In the genomic region with DNA sequence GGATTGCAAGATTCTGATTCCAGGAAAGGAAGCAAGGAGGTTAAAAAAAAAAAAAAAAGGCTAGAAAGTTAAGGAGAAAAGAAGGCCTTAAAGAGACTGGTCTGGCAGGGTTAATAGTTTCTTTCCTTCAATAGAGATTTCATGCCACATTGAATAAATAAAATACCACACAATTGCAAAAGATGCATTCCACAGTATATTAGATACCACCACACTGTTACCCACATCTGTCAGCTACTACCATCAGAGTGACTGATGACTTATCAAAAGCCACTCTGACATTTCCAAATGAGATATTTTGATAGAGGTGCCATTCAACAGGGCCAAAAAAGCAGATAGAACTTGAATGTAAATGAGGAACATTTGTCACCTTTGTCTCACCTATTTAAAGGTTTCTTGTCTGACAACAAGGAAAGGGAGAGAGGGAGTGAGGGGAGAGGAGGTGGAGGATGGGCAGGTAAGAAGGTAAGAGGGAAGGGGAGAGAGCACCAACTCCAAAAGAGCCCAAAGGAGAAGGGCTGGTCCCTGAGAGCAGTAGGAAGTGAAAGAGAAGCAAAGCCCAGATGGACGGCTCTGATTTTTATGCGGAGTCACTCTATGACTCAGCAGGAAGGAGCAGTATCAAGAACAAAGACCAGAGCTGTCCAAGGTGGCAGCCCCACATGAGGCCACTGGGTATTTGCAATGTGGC, we compare ENCODE assay signal across 1 cellular context.
TF ChIP-seq lines count a peak whose summit lies in the region.

No MANE protein-coding gene starts in this region.

TF ChIP-seq in K562, 482 proteins besides CTCF, POLR2A, EP300 and RAD21 (continues in another document):
- TF ChIP-seq NCOR1 (IDR thresholded peaks at IDR 0.05), result peak; percentile 45; the same call in 1 of the 2 replicates
- TF ChIP-seq KAT8 (IDR thresholded peaks at IDR 0.05; ENCODE audit: low read depth), result no peak
- TF ChIP-seq YY1 (IDR thresholded peaks at IDR 0.05; ENCODE audit: borderline replicate concordance in 1 of 3, control insufficient read depth in 1 of 3, extremely low read depth in 1 of 3, insufficient read depth in 3 of 3, insufficient read length in 1 of 3, insufficient replicate concordance in 2 of 3, low read depth in 1 of 3, low read length in 2 of 3), result no peak
- TF ChIP-seq TGIF2 (CRISPR knock-in tag; IDR thresholded peaks at IDR 0.05), result no peak
- TF ChIP-seq, protein P1, sequence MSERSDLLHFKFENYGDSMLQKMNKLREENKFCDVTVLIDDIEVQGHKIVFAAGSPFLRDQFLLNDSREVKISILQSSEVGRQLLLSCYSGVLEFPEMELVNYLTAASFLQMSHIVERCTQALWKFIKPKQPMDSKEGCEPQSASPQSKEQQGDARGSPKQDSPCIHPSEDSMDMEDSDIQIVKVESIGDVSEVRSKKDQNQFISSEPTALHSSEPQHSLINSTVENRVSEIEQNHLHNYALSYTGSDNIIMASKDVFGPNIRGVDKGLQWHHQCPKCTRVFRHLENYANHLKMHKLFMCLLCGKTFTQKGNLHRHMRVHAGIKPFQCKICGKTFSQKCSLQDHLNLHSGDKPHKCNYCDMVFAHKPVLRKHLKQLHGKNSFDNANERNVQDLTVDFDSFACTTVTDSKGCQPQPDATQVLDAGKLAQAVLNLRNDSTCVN (CRISPR knock-in tag; IDR thresholded peaks at IDR 0.05), result peak; percentile 70; the same call in 1 of the 2 replicates
- TF ChIP-seq, protein P2, sequence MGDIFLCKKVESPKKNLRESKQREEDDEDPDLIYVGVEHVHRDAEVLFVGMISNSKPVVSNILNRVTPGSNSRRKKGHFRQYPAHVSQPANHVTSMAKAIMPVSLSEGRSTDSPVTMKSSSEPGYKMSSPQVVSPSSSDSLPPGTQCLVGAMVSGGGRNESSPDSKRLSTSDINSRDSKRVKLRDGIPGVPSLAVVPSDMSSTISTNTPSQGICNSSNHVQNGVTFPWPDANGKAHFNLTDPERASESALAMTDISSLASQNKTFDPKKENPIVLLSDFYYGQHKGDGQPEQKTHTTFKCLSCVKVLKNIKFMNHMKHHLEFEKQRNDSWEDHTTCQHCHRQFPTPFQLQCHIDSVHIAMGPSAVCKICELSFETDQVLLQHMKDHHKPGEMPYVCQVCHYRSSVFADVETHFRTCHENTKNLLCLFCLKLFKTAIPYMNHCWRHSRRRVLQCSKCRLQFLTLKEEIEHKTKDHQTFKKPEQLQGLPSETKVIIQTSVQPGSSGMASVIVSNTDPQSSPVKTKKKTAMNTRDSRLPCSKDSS (IDR thresholded peaks at IDR 0.05; ENCODE audit: low read depth, partially characterized antibody), result no peak
- no peak for TF ChIP-seq CBX1 (IDR thresholded peaks at IDR 0.05; ENCODE audit: low read depth)
- TF ChIP-seq MEIS2 (IDR thresholded peaks at IDR 0.05; ENCODE audit: partially characterized antibody), result peak; percentile 58
- TF ChIP-seq STAT5B (CRISPR knock-in tag; IDR thresholded peaks at IDR 0.05), result no peak
- TF ChIP-seq, protein P3, sequence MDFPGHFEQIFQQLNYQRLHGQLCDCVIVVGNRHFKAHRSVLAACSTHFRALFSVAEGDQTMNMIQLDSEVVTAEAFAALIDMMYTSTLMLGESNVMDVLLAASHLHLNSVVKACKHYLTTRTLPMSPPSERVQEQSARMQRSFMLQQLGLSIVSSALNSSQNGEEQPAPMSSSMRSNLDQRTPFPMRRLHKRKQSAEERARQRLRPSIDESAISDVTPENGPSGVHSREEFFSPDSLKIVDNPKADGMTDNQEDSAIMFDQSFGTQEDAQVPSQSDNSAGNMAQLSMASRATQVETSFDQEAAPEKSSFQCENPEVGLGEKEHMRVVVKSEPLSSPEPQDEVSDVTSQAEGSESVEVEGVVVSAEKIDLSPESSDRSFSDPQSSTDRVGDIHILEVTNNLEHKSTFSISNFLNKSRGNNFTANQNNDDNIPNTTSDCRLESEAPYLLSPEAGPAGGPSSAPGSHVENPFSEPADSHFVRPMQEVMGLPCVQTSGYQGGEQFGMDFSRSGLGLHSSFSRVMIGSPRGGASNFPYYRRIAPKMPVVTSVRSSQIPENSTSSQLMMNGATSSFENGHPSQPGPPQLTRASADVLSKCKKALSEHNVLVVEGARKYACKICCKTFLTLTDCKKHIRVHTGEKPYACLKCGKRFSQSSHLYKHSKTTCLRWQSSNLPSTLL (IDR thresholded peaks at IDR 0.05), result no peak
- TF ChIP-seq, protein P4, sequence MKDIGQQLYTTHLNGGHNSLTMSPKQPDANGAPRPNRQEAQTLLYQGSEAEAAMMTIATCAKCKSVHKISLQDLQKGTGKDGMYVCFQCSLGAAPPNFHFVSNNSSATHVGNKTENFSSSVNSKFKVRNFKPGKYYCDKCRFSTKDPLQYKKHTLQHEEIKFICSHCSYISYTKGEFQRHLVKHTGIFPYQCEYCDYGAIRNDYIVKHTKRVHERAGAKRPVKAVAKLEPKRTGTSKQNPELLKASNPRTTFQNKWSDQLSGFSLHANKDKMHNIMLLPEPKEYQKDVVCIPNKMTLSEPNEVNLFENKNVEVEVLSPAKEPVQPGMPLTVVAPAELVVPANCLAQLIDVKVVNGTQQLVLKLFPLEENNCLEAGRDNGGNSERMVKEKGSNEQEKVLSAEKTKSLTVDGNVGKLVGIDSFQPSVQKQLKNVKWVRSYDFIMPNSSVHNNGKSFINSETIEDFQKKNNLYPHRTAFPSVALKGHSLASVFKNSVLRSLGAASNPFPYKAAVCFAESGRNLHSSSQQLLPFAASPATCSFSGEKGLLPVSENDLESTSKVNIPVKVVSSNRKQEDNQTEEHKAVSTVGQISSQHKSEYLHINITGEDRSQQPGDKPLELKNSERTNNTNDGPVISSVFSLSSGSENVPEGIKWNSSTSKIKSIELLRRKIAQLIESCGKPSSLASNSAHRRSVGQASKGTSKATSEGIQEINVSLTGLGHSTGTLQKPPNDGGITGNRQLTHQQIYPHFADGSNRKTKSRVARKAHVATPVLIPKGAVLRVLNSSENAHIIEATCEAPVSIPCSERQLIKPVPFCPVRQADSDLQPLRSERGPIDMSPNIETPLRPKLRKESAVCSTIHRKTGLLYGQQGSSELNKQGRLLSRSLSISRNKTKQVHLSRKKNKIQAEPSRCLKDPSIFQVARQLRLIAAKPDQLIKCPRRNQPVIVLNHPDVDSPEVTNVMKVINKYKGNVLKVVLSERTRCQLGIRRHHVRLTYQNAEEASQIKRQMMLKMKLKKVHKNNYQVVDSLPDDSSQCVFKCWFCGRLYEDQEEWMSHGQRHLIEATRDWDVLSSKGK (CRISPR knock-in tag; IDR thresholded peaks at IDR 0.05), result no peak
- TF ChIP-seq HMGN3 (IDR thresholded peaks at IDR 0.05; ENCODE audit: borderline replicate concordance, extremely low read depth, insufficient read length, low read depth, low read length), result no peak
- TF ChIP-seq, protein P5, sequence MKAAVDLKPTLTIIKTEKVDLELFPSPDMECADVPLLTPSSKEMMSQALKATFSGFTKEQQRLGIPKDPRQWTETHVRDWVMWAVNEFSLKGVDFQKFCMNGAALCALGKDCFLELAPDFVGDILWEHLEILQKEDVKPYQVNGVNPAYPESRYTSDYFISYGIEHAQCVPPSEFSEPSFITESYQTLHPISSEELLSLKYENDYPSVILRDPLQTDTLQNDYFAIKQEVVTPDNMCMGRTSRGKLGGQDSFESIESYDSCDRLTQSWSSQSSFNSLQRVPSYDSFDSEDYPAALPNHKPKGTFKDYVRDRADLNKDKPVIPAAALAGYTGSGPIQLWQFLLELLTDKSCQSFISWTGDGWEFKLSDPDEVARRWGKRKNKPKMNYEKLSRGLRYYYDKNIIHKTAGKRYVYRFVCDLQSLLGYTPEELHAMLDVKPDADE (conservative IDR thresholded peaks at IDR 0.05; ENCODE audit: control insufficient read depth, low read depth, low read length), result peak; percentile 81; the same call in 1 of the 2 replicates
- TF ChIP-seq FOXK1 (CRISPR knock-in tag; IDR thresholded peaks at IDR 0.05; ENCODE audit: borderline replicate concordance), result 0 out of 2 replicates have a peak, but pooled peaks have one; percentile 69
- no peak for TF ChIP-seq SIRT6 (IDR thresholded peaks at IDR 0.05; ENCODE audit: low read depth, low read length)
- TF ChIP-seq, protein P6, sequence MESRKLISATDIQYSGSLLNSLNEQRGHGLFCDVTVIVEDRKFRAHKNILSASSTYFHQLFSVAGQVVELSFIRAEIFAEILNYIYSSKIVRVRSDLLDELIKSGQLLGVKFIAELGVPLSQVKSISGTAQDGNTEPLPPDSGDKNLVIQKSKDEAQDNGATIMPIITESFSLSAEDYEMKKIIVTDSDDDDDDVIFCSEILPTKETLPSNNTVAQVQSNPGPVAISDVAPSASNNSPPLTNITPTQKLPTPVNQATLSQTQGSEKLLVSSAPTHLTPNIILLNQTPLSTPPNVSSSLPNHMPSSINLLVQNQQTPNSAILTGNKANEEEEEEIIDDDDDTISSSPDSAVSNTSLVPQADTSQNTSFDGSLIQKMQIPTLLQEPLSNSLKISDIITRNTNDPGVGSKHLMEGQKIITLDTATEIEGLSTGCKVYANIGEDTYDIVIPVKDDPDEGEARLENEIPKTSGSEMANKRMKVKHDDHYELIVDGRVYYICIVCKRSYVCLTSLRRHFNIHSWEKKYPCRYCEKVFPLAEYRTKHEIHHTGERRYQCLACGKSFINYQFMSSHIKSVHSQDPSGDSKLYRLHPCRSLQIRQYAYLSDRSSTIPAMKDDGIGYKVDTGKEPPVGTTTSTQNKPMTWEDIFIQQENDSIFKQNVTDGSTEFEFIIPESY (CRISPR knock-in tag; IDR thresholded peaks at IDR 0.05), result peak; percentile 74
- TF ChIP-seq ZKSCAN3 (CRISPR knock-in tag; IDR thresholded peaks at IDR 0.05), result no peak
- TF ChIP-seq MAFF (IDR thresholded peaks at IDR 0.05; ENCODE audit: low read length), result peak; percentile 99
- TF ChIP-seq, protein P7, sequence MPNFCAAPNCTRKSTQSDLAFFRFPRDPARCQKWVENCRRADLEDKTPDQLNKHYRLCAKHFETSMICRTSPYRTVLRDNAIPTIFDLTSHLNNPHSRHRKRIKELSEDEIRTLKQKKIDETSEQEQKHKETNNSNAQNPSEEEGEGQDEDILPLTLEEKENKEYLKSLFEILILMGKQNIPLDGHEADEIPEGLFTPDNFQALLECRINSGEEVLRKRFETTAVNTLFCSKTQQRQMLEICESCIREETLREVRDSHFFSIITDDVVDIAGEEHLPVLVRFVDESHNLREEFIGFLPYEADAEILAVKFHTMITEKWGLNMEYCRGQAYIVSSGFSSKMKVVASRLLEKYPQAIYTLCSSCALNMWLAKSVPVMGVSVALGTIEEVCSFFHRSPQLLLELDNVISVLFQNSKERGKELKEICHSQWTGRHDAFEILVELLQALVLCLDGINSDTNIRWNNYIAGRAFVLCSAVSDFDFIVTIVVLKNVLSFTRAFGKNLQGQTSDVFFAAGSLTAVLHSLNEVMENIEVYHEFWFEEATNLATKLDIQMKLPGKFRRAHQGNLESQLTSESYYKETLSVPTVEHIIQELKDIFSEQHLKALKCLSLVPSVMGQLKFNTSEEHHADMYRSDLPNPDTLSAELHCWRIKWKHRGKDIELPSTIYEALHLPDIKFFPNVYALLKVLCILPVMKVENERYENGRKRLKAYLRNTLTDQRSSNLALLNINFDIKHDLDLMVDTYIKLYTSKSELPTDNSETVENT (CRISPR knock-in tag; IDR thresholded peaks at IDR 0.05), result no peak
- TF ChIP-seq, protein P8, sequence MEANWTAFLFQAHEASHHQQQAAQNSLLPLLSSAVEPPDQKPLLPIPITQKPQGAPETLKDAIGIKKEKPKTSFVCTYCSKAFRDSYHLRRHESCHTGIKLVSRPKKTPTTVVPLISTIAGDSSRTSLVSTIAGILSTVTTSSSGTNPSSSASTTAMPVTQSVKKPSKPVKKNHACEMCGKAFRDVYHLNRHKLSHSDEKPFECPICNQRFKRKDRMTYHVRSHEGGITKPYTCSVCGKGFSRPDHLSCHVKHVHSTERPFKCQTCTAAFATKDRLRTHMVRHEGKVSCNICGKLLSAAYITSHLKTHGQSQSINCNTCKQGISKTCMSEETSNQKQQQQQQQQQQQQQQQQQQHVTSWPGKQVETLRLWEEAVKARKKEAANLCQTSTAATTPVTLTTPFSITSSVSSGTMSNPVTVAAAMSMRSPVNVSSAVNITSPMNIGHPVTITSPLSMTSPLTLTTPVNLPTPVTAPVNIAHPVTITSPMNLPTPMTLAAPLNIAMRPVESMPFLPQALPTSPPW (CRISPR knock-in tag; IDR thresholded peaks at IDR 0.05), result peak; percentile 57; the same call in 1 of the 2 replicates
- TF ChIP-seq ZNF232 (CRISPR knock-in tag; IDR thresholded peaks at IDR 0.05), result 0 out of 2 replicates have a peak, but pooled peaks have one; percentile 62
- TF ChIP-seq ZNF354B (CRISPR knock-in tag; IDR thresholded peaks at IDR 0.05), result no peak
- TF ChIP-seq, protein P9, sequence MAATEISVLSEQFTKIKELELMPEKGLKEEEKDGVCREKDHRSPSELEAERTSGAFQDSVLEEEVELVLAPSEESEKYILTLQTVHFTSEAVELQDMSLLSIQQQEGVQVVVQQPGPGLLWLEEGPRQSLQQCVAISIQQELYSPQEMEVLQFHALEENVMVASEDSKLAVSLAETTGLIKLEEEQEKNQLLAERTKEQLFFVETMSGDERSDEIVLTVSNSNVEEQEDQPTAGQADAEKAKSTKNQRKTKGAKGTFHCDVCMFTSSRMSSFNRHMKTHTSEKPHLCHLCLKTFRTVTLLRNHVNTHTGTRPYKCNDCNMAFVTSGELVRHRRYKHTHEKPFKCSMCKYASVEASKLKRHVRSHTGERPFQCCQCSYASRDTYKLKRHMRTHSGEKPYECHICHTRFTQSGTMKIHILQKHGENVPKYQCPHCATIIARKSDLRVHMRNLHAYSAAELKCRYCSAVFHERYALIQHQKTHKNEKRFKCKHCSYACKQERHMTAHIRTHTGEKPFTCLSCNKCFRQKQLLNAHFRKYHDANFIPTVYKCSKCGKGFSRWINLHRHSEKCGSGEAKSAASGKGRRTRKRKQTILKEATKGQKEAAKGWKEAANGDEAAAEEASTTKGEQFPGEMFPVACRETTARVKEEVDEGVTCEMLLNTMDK (IDR thresholded peaks at IDR 0.05; ENCODE audit: borderline replicate concordance, insufficient read depth, low read depth, low read length, poor library complexity, severe bottlenecking), result no peak
- 0 out of 2 replicates have a peak, but pooled peaks have one; percentile 64 for TF ChIP-seq LARP7 (IDR thresholded peaks at IDR 0.05)
- TF ChIP-seq NFRKB (IDR thresholded peaks at IDR 0.05; ENCODE audit: low read depth), result no peak
- TF ChIP-seq ELF2 (CRISPR knock-in tag; IDR thresholded peaks at IDR 0.05), result peak; percentile 67; the same call in 1 of the 2 replicates
- TF ChIP-seq, protein P10, sequence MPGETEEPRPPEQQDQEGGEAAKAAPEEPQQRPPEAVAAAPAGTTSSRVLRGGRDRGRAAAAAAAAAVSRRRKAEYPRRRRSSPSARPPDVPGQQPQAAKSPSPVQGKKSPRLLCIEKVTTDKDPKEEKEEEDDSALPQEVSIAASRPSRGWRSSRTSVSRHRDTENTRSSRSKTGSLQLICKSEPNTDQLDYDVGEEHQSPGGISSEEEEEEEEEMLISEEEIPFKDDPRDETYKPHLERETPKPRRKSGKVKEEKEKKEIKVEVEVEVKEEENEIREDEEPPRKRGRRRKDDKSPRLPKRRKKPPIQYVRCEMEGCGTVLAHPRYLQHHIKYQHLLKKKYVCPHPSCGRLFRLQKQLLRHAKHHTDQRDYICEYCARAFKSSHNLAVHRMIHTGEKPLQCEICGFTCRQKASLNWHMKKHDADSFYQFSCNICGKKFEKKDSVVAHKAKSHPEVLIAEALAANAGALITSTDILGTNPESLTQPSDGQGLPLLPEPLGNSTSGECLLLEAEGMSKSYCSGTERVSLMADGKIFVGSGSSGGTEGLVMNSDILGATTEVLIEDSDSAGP (CRISPR knock-in tag; IDR thresholded peaks at IDR 0.05), result no peak
- TF ChIP-seq E2F3 (CRISPR knock-in tag; IDR thresholded peaks at IDR 0.05), result no peak
- TF ChIP-seq NONO (IDR thresholded peaks at IDR 0.05; ENCODE audit: low read depth in 2 of 2, low read length in 1 of 2), result peak in 1 of 2 experiments; percentile 67; a peak in 1 of 4 replicates
- TF ChIP-seq ZNF444 (CRISPR knock-in tag; IDR thresholded peaks at IDR 0.05), result no peak
